15 cellular contexts compared by ENCODE assay signal in the genomic region with DNA sequence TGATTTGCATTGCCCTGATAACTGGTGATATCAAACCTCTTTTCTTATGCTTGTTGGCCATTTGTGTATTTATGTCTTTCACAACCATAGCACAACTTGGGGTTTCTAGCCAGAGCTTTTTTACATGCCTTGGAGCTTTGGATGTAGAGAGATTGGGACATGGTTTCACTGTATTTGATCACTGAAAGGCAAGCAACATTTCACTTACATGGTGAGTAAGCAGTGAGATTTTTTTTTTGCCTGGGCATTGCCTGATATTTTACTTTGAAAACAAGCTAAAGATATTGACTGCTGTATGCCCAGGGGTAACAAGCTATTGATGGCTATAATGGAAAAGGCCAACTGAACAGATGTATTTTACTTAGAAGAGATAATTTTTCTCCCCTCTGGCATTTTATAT.
"Had no signal": no experiment of that assay in that cellular context is flagged by ENCODE, and none has a peak within 500 bp of the region (broad histone marks: within the 10 kb centered on the region; RNA-seq: fewer than 3 reads in every experiment).

No MANE protein-coding gene starts in this region.

- H3K36me3 Mint-ChIP-seq: natural killer cell had no signal

- H3K27ac Mint-ChIP-seq: dendritic cell treated with granulocyte-macrophage colony-stimulating factor and Interleukin-4, amounts not matched to agents 40 ng/mL and 50 ng/mL, for 4 days; natural killer cell; type B pancreatic cell had no signal

- H3K27ac ChIP-seq: heart right ventricle, ovary, suprapubic skin, thyroid gland had no signal

- H3K9me3 Mint-ChIP-seq: dendritic cell treated with granulocyte-macrophage colony-stimulating factor and Interleukin-4, amounts not matched to agents 40 ng/mL and 50 ng/mL, for 4 days; natural killer cell; neural crest cell; type B pancreatic cell had no signal

- H3K4me1 Mint-ChIP-seq: natural killer cell had no signal

- H3K4me3 Mint-ChIP-seq: dendritic cell treated with granulocyte-macrophage colony-stimulating factor and Interleukin-4, amounts not matched to agents 40 ng/mL and 50 ng/mL, for 4 days; natural killer cell; neural crest cell; type B pancreatic cell had no signal

- H3K27me3 ChIP-seq: heart right ventricle, ovary, suprapubic skin, thyroid gland had no signal

- DNase-seq: erythroblast; kidney glomerular epithelial cell; mammary epithelial cell; mucosa of descending colon; natural killer cell; ovary; stimulated activated CD4-positive, alpha-beta T cell treated with anti-CD3 and anti-CD28 coated beads, Interleukin-2, amount 100 ng/mL, for 48 hours; stimulated activated naive CD4-positive, alpha-beta T cell treated with Interleukin-2 at 50 U/mL for 16 hours; thyroid gland had no signal

- ATAC-seq: mucosa of descending colon, natural killer cell, right cardiac atrium had no signal

- H3K9me3 ChIP-seq: mucosa of descending colon, ovary, suprapubic skin, thyroid gland had no signal

- H3K36me3 ChIP-seq: heart right ventricle, ovary, suprapubic skin, thyroid gland had no signal

- H3K4me3 ChIP-seq: mucosa of descending colon, ovary, suprapubic skin, thyroid gland had no signal

- H3K4me1 ChIP-seq: heart right ventricle, suprapubic skin had no signal
